In the genomic region with DNA sequence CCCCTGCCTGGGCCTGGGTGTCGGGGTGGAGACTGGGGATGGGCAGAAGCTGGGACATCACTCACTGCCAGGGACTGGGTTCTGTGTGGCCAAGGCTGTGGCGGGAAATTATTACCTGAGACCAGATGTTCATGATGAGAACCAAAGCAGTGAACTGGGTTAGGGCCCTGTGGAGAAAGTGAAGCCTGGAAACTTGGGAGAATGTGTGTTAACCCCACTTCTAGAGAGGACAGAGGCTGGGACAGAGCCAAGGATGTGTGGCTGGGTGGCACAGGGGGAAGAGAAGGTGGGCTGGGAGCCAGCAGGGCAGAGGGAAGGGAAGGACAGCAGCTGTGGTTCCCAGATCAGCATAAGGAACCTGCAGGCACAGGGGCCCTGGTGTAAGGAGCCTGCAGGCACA, we compare ENCODE assay signal across 17 cellular contexts.
"Had no signal": no experiment of that assay in that cellular context is flagged by ENCODE, and none has a peak within 500 bp of the region (broad histone marks: within the 10 kb centered on the region; RNA-seq: fewer than 3 reads in every experiment).

No MANE protein-coding gene starts in this region.

- ATAC-seq: heart right ventricle, mucosa of descending colon, natural killer cell, psoas muscle had no signal

- H3K4me1 ChIP-seq: psoas muscle had no signal

- H3K27ac ChIP-seq: dorsolateral prefrontal cortex, heart right ventricle, psoas muscle, sigmoid colon, skin epidermis had no signal

- H3K4me3 ChIP-seq: dorsolateral prefrontal cortex, heart right ventricle, mucosa of descending colon, psoas muscle, sigmoid colon, skin epidermis had no signal

- DNase-seq: cortex of kidney; dorsolateral prefrontal cortex; effector CD8-positive, alpha-beta T cell; foreskin melanocyte; heart right ventricle; hypothalamus; kidney glomerular epithelial cell; mammary epithelial cell; mucosa of descending colon; natural killer cell; psoas muscle; sigmoid colon; stimulated activated CD4-positive, alpha-beta T cell treated with anti-CD3 and anti-CD28 coated beads, Interleukin-2, amount 100 ng/mL, for 24 hours; stimulated activated CD4-positive, alpha-beta T cell treated with anti-CD3 and anti-CD28 coated beads, Interleukin-4, amount 100 ng/mL, for 4 hours; stimulated activated naive CD4-positive, alpha-beta T cell treated with Interleukin-2 at 50 U/mL for 16 hours; trophoblast cell had no signal

- H3K36me3 Mint-ChIP-seq: natural killer cell had no signal

- H3K27ac Mint-ChIP-seq: natural killer cell had no signal

- H3K9me3 Mint-ChIP-seq: natural killer cell had no signal

- H3K4me3 Mint-ChIP-seq: natural killer cell had no signal

- H3K27me3 ChIP-seq: dorsolateral prefrontal cortex, sigmoid colon had no signal

- H3K36me3 ChIP-seq: heart right ventricle, sigmoid colon had no signal

- H3K9me3 ChIP-seq: heart right ventricle, mucosa of descending colon, psoas muscle, sigmoid colon had no signal
